26 cellular contexts compared by ENCODE assay signal in the genomic region with DNA sequence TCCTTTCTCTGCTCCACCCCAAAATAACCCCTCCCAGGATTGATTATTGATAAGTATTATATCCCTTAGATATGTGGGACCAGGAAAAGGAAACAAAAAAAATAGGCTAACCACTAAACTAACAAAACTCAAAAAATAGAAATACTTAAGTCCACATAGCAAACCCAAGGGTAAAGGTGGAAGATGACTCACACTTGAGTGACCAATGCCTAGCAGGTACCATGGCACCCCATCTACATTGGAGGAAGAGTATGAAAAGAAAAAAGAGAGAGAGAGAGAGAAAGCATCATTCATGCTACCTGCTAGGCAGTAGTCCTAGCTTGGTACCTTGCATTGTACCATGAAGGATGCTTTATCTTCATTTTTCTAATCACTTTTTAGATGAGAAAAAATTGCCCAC.
"Had no signal": no experiment of that assay in that cellular context is flagged by ENCODE, and none has a peak within 500 bp of the region (broad histone marks: within the 10 kb centered on the region; RNA-seq: fewer than 3 reads in every experiment).

No MANE protein-coding gene starts in this region.

- H2AFZ ChIP-seq: neural progenitor cell, parathyroid adenoma had no signal

- H3K9me3 Mint-ChIP-seq: naive thymus-derived CD4-positive, alpha-beta T cell; nephron; stimulated activated naive CD8-positive, alpha-beta T cell treated with anti-CD3 and anti-CD28 coated beads, Interleukin-15, Interleukin-2, amounts not matched to agents 100 ng/mL and 50 ng/mL, for 24 hours had no signal

- H3K36me3 ChIP-seq: gastrocnemius medialis, left lung, neural progenitor cell, prostate gland, sigmoid colon, spleen, thoracic aorta, tibial nerve, upper lobe of left lung had no signal

- H3K27me3 Mint-ChIP-seq: stimulated activated naive B cell treated with anti-CD40 and anti-IgM and Interleukin-4, amounts not matched to agents 10 μg/mL and 1 μg/mL and 100 μg/mL, for 72 hours; stimulated activated naive CD8-positive, alpha-beta T cell treated with anti-CD3 and anti-CD28 coated beads, Interleukin-15, Interleukin-2, amounts not matched to agents 100 ng/mL and 50 ng/mL, for 24 hours had no signal

- H3K27ac Mint-ChIP-seq: endodermal cell; naive thymus-derived CD4-positive, alpha-beta T cell; nephron; neural progenitor cell; stimulated activated naive B cell treated with anti-CD40 and anti-IgM and Interleukin-4, amounts not matched to agents 10 μg/mL and 1 μg/mL and 100 μg/mL, for 72 hours; stimulated activated naive CD8-positive, alpha-beta T cell treated with anti-CD3 and anti-CD28 coated beads, Interleukin-15, Interleukin-2, amounts not matched to agents 100 ng/mL and 50 ng/mL, for 24 hours had no signal

- DNase-seq: dorsolateral prefrontal cortex; effector CD8-positive, alpha-beta T cell; endodermal cell; foreskin fibroblast; gastrocnemius medialis; head of caudate nucleus; left lung; mesenchymal stem cell; naive thymus-derived CD4-positive, alpha-beta T cell; right cardiac atrium; sigmoid colon; spleen; stimulated activated naive B cell treated with anti-CD40 and anti-IgM and Interleukin-4, amounts not matched to agents 10 μg/mL and 1 μg/mL and 100 μg/mL, for 72 hours; upper lobe of left lung had no signal

- H3K9me3 ChIP-seq: gastrocnemius medialis, left lung, prostate gland, sigmoid colon, spleen, thoracic aorta, tibial nerve, upper lobe of left lung had no signal

- ATAC-seq: esophagus mucosa; gastrocnemius medialis; left lung; naive thymus-derived CD4-positive, alpha-beta T cell; right cardiac atrium; stimulated activated naive B cell treated with anti-CD40 and anti-IgM and Interleukin-4, amounts not matched to agents 10 μg/mL and 1 μg/mL and 100 μg/mL, for 72 hours had no signal

- H3K27me3 ChIP-seq: dorsolateral prefrontal cortex, gastrocnemius medialis, left lung, neural progenitor cell, sigmoid colon, spleen, tibial nerve, upper lobe of left lung had no signal

- H3K4me3 ChIP-seq: dorsolateral prefrontal cortex, gastrocnemius medialis, left lung, neural progenitor cell, prostate gland, sigmoid colon, spleen, thoracic aorta, tibial nerve, upper lobe of left lung had no signal

- FAIRE-seq: keratinocyte, urothelium cell line had no signal

- H3K4me1 ChIP-seq: parathyroid adenoma, prostate gland had no signal

- H3K4me3 Mint-ChIP-seq: endodermal cell; mesothelial cell of epicardium; naive thymus-derived CD4-positive, alpha-beta T cell; nephron; neural progenitor cell; stimulated activated naive B cell treated with anti-CD40 and anti-IgM and Interleukin-4, amounts not matched to agents 10 μg/mL and 1 μg/mL and 100 μg/mL, for 72 hours; stimulated activated naive CD8-positive, alpha-beta T cell treated with anti-CD3 and anti-CD28 coated beads, Interleukin-15, Interleukin-2, amounts not matched to agents 100 ng/mL and 50 ng/mL, for 24 hours had no signal

- H3K4me2 ChIP-seq: neural progenitor cell had no signal

- H3K27ac ChIP-seq: epithelial cell of prostate, gastrocnemius medialis, left lung, neural progenitor cell, parathyroid adenoma, prostate gland, sigmoid colon, spleen, thoracic aorta, tibial nerve, upper lobe of left lung had no signal
